Comparison of ENCODE assay signal across 10 cellular contexts in the genomic region with DNA sequence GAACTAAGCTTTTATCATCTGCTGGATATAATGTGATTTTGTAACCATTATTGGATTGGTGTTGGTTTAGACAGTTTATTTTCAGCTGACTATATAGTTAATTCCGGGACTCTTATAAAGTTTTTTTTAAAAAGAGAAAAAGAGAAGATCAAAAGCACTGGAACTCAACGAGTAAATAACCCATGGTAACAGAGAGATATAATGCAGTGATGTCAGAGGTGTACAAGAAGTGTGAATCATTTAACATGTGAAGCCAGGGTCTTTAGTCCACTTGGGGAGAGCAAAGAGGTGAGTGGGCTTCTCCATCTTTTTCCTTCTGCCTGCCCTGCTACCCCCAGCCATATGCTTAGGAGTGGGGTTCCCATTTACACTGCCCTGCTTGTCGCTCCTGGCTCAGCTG. TPM values are rescaled to one million over a fixed set of nuclear protein-coding genes. Genes with fewer than 3 reads are reported as not detected.
DNase-seq lines count a peak whose midpoint lies in the region; TF ChIP-seq lines count a peak whose summit lies in the region.
"Had no signal": no experiment of that assay in that cellular context is flagged by ENCODE, and none has a peak within 500 bp of the region (broad histone marks: within the 10 kb centered on the region; RNA-seq: fewer than 3 reads in every experiment).

No MANE protein-coding gene starts in this region.

- WGBS in sigmoid colon, 2 donors: 43 to 61% methylated on average over 3 of the region's 3 CpGs

- no peaks in the 10 kb centered on the region for H3K9me3 ChIP-seq in OCI-LY3 (ENCODE audit: insufficient read depth, low read length)
- no peaks in the 10 kb centered on the region for H3K9me3 ChIP-seq in sigmoid colon

- H3K4me1 ChIP-seq in OCI-LY3 (ENCODE audit: low read length) (peaks cover 27% of the 10 kb centered on the region), sigmoid colon (peaks cover 0 to 45% (median 32%) of the 10 kb centered on the region in 4 donors)

- DNase-seq in epithelial cell of esophagus (ENCODE audit: low read depth) (peak; percentile 11), sigmoid colon (no peak), UCSD-AML1 (lab: John Stamatoyannopoulos, UW; ENCODE audit: unreplicated experiment) (no peak), cerebellar nuclear complex (lab: John Stamatoyannopoulos, UW) (no peak), NCI-H2107 treated with DMSO at 0.1 percent for 48 hours (lab: John Stamatoyannopoulos, UW; ENCODE audit: unreplicated experiment) (no peak), GM19240 (ENCODE audit: insufficient read length, low spot score) (no peak)
- DNase-seq: activated CD4-positive, alpha-beta T cell treated with anti-CD3 and anti-CD28 coated beads for 1 hour had no signal

- intact Hi-C loops in sigmoid colon (cut with DNase I): loop anchor here (2.0 to 10.0 kb wide), 2 partner anchors 40 to 456 kb away; a partner anchor contains a TSS

- H3K27ac ChIP-seq in OCI-LY3 (ENCODE audit: low read length) (no peak overlapping the region), sigmoid colon (peak overlapping the region; percentile 32 to 100 (median 98))
- H3K27ac ChIP-seq: parathyroid adenoma had no signal

- peaks cover 40% of the 10 kb centered on the region for H4K20me1 ChIP-seq in OCI-LY3 (ENCODE audit: insufficient read depth, low read length)

- no peak for TF ChIP-seq POLR2A in sigmoid colon (IDR thresholded peaks at IDR 0.05)

- peaks cover 77% of the 10 kb centered on the region for H3K79me2 ChIP-seq in OCI-LY3 (ENCODE audit: low read length)

- H3K36me3 ChIP-seq in OCI-LY3 (replicated peaks; ENCODE audit: low read depth, low read length) (peaks cover 31% of the 10 kb centered on the region), sigmoid colon (no peaks in the 10 kb centered on the region)

- TF ChIP-seq CTCF in OCI-LY3 (IDR thresholded peaks at IDR 0.05; ENCODE audit: low read depth, low read length): no peak
- TF ChIP-seq CTCF in epithelial cell of esophagus (IDR thresholded peaks at IDR 0.05; ENCODE audit: insufficient read depth, low read depth, low read length, missing control alignments): no peak
- no peak for TF ChIP-seq CTCF in sigmoid colon (IDR thresholded peaks at IDR 0.05)

- no peak for TF ChIP-seq EP300 in sigmoid colon (IDR thresholded peaks at IDR 0.05)

- no peak overlapping the region for H3K9ac ChIP-seq in OCI-LY3 (ENCODE audit: low read length)
- H3K9ac ChIP-seq: parathyroid adenoma had no signal

- H2AFZ ChIP-seq in OCI-LY3 (ENCODE audit: low read depth, low read length): no peak overlapping the region
- H2AFZ ChIP-seq: parathyroid adenoma had no signal

- H3K4me3 ChIP-seq in GM08714 (ENCODE audit: low read length) (peak overlapping the region; percentile 99), OCI-LY3 (ENCODE audit: low read length) (peak overlapping the region; percentile 93; the same call in 1 of the 2 replicates), epithelial cell of esophagus (ENCODE audit: low read length) (peak overlapping the region; percentile 82), sigmoid colon (peak overlapping the region in 2 of 4 donors; percentile 85 to 88)

- H3K4me2 ChIP-seq in OCI-LY3 (ENCODE audit: low read length): peak overlapping the region; percentile 89

- no peaks in the 10 kb centered on the region for H3K27me3 ChIP-seq in OCI-LY3 (ENCODE audit: low read depth, low read length)
- H3K27me3 ChIP-seq in sigmoid colon: no peaks in the 10 kb centered on the region

RNA-seq across cellular contexts. Expression of a gene that starts 3.2 kb away (rescaled TPM):
- 100 to 1,000 TPM; 144 to 219 (median 165) TPM for total RNA-seq in sigmoid colon
- polyA plus RNA-seq in sigmoid colon: 10 to 100 TPM; 12.9 to 46.5 (median 18.6) TPM

RNA-seq across cellular contexts. Expression of a gene that starts 52.9 kb away (rescaled TPM):
- total RNA-seq in sigmoid colon: 1 to 10 TPM; 2.2 to 5.4 (median 3.3) TPM
- 1 to 10 TPM; 4.4 to 9.3 (median 4.8) TPM for polyA plus RNA-seq in sigmoid colon
